ENCODE assay signal across 8 cellular contexts in the genomic region with DNA sequence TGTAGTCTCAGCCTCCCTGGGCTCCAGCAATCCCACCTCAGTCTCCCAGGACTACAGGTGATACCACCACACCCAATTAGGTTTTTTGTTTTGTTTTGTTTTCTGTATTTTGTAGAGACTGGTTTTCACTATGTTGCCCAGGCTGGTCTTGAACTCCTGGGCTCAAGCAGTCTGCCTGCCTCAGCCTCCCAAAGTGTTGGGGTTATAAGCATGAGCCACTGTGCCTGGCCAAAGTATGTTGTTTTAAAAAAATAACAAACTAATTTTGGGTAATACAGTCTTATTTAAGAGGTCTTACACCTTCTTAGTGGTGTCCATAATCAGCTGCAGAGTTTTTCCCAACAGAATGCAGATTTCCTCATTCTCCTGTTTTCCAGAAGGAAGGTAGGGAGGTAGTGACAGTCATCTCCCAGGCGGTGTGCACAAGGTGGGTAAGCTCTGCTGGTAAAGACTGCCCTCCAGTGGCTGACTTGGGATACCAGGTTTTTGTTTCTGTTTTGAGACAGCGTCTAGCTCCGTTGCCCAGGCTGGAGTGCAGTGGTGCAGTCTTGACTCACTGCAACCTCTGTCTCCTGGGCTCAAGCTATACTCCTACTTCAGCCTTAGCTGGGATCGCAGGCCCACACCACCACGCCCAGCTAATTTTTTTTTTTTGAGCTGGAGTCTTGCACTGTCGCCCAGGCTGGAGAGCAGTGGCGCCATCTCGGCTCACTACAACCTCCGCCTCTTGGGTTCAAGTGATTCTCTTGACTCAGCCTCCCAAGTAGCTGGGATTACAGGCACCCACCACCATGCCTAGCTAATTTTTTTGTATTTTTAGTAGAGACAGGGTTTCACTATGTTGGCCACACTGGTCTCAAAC. TPM values are rescaled to one million over a fixed set of nuclear protein-coding genes. Genes with fewer than 3 reads are reported as not detected.
DNase-seq lines count a peak whose midpoint lies in the region; ATAC-seq and TF ChIP-seq lines count a peak whose summit lies in the region.

No MANE protein-coding gene starts in this region.

- no peaks in the 10 kb centered on the region for H3K9me3 ChIP-seq in iPS DF 6.9 (ENCODE audit: control insufficient read depth, insufficient read depth, low read length)

- peaks cover 51% of the 10 kb centered on the region for H3K36me3 Mint-ChIP-seq in brain

- H3K27me3 ChIP-seq in iPS DF 6.9 (ENCODE audit: control insufficient read depth, insufficient read depth, low read length): no peaks in the 10 kb centered on the region

- ATAC-seq in HG02610 (IDR thresholded peaks at IDR 0.05; ENCODE audit: unreplicated experiment) (peak; percentile 61), GM18505 (IDR thresholded peaks at IDR 0.05; ENCODE audit: unreplicated experiment) (no peak)

- H3K9me3 Mint-ChIP-seq in brain: no peaks in the 10 kb centered on the region

- H3K27ac ChIP-seq in iPS DF 6.9 (ENCODE audit: low read length): no peak overlapping the region

- TF ChIP-seq CTCF in brain (conservative IDR thresholded peaks at IDR 0.05): peak; percentile 79 to 89

- no peaks in the 10 kb centered on the region for H3K27me3 Mint-ChIP-seq in brain

- no peak overlapping the region for H3K4me3 Mint-ChIP-seq in brain

- no peak overlapping the region for H3K27ac Mint-ChIP-seq in brain

- in situ Hi-C loops in G401 (cut with HindIII; ENCODE audit: low sequenced_read_pairs): no loop called here

- no peak for TF ChIP-seq POLR2A in GM18505 (IDR thresholded peaks at IDR 0.05; ENCODE audit: borderline replicate concordance, extremely low read depth, insufficient read depth, insufficient read length)

- no peak overlapping the region for H3K4me3 ChIP-seq in iPS DF 6.9 (ENCODE audit: low read length)

- no peaks in the 10 kb centered on the region for H3K4me1 ChIP-seq in iPS DF 6.9 (ENCODE audit: control insufficient read depth, insufficient read depth, low read length)

- H3K4me1 Mint-ChIP-seq in brain: no peaks in the 10 kb centered on the region

- DNase-seq in G401 (ENCODE audit: low spot score) (peak; percentile 85), NCI-H2029 (lab: John Stamatoyannopoulos, UW) (peak; percentile 51), UCSD-AML1 (lab: John Stamatoyannopoulos, UW; ENCODE audit: unreplicated experiment) (peak; percentile 40), iPS DF 6.9 (ENCODE audit: low read depth, low spot score) (peak; percentile 52)
- peak; percentile 39 to 71 (median 55) for DNase-seq in stimulated activated CD4-positive, alpha-beta T cell treated with anti-CD3 and anti-CD28 coated beads, Interleukin-12 subunit alpha, Interleukin-12 subunit beta, amount 100 ng/mL, for 48 hours (ENCODE audit: low read depth in 2 of 3, low spot score in 1 of 3)

- no CpG with 5 or more reads among the region's 9 CpGs for WGBS in iPS DF 6.9 (ENCODE audit: insufficient coverage, insufficient read length)

- H3K36me3 ChIP-seq in iPS DF 6.9 (ENCODE audit: control insufficient read depth, insufficient read depth, low read length): peaks cover 12% of the 10 kb centered on the region

RNA-seq across cellular contexts. Expression of a gene that starts 58.4 kb away (rescaled TPM):
- 2.4 and 3.2 TPM in 2 replicates for total RNA-seq in G401 (2014; rRNA removed; shearing (Covaris generic))
- polyA plus RNA-seq in brain (ENCODE audit: insufficient read depth, low read depth, low replicate concordance): 47.5 TPM
